In the genomic region with DNA sequence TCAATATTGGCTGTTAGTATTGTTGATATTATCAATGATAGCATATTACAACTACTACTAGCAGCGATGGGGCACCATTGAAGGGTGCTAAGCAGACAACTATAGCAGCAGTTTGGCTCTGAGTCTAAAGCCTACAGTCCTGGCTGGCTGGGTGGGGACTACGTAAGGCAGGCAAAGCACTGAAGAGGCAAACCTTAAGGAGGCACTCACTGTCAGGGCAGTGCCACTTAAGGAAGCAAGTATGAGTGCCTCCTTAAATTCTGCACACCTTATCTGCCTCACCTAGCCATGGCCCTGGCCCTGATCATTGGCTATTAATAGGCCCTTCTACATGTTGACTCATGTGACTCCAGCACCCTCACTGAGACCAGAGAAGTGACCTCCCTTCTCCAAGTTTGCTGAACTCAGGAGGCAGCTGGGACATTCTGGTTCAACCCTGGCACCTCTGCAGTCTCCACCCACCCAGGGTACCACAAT, we compare ENCODE assay signal across 13 cellular contexts. TPM values are rescaled to one million over a fixed set of nuclear protein-coding genes. Genes with fewer than 3 reads are reported as not detected.
DNase-seq lines count a peak whose midpoint lies in the region; ATAC-seq and TF ChIP-seq lines count a peak whose summit lies in the region.
"Had no signal": no experiment of that assay in that cellular context is flagged by ENCODE, and none has a peak within 500 bp of the region (broad histone marks: within the 10 kb centered on the region; RNA-seq: fewer than 3 reads in every experiment).

No MANE protein-coding gene starts in this region.

- peak overlapping the region; percentile 86 for H2BK15ac ChIP-seq in IMR-90 (ENCODE audit: low read depth, low read length)

- in situ Hi-C loops in IMR-90 (cut with MboI; ENCODE audit: low sequenced_read_pairs) (no loop called here), gastrocnemius medialis (cut with MboI; ENCODE audit: low sequenced_read_pairs in 4 of 4) (no loop called here)

- peak overlapping the region; percentile 93 for H3K4ac ChIP-seq in IMR-90 (ENCODE audit: low read depth, low read length)

- no peaks in the 10 kb centered on the region for H3K36me3 ChIP-seq in IMR-90 (ENCODE audit: control insufficient read depth, insufficient read depth, low read length)
- H3K36me3 ChIP-seq in left ventricle myocardium inferior, result no peaks in the 10 kb centered on the region
- no peaks in the 10 kb centered on the region for H3K36me3 ChIP-seq in gastrocnemius medialis
- no peaks in the 10 kb centered on the region for H3K36me3 ChIP-seq in H7 (replicated peaks; ENCODE audit: control insufficient read depth, insufficient read depth, low read length)
- H3K36me3 ChIP-seq: BLaER1 treated with 17β-estradiol and CSF1 and Interleukin-3, amounts not matched to agents 10 nM and 100 nM had no signal

- H3K4me3 ChIP-seq in IMR-90 (ENCODE audit: insufficient read depth, low read depth, low read length), result no peak overlapping the region
- no peak overlapping the region for H3K4me3 ChIP-seq in left ventricle myocardium inferior
- H3K4me3 ChIP-seq in gastrocnemius medialis, result no peak overlapping the region
- H3K4me3 ChIP-seq in H7 (ENCODE audit: insufficient read depth, low read depth, low read length), result no peak overlapping the region
- H3K4me3 ChIP-seq: BLaER1 treated with 17β-estradiol and CSF1 and Interleukin-3, amounts not matched to agents 10 nM and 100 nM had no signal

- peak overlapping the region; percentile 94 for H4K91ac ChIP-seq in IMR-90 (ENCODE audit: insufficient read depth, low read depth, low read length)

- peaks cover 14 to 30% of the 10 kb centered on the region in 2 experiments for H3K79me1 ChIP-seq in IMR-90 (ENCODE audit: low read depth in 1 of 2, low read length in 2 of 2)

- no peak overlapping the region for H2AFZ ChIP-seq in IMR-90 (replicated peaks; ENCODE audit: low read length, poor library complexity)

- H3K9ac ChIP-seq in IMR-90 (ENCODE audit: low read depth, low read length), result no peak overlapping the region
- H3K9ac ChIP-seq: BLaER1 treated with 17β-estradiol and CSF1 and Interleukin-3, amounts not matched to agents 10 nM and 100 nM; KMS-11 had no signal

- no peak overlapping the region for H3K4me2 ChIP-seq in IMR-90 (ENCODE audit: low read depth, low read length)
- H3K4me2 ChIP-seq: KMS-11 had no signal

- WGBS in IMR-90 (ENCODE audit: extremely low coverage in 2 of 2, insufficient read length in 1 of 2), 2 experiments, result 100% methylated on average over 1 of the region's 2 CpGs; no CpG with 5 or more reads in 1 of the 2 experiments

- H2AK9ac ChIP-seq in IMR-90 (replicated peaks; ENCODE audit: low read depth, low read length, poor library complexity), result peak overlapping the region; percentile 50

- POLR2A ChIA-PET in IMR-90 (lab: Charles Lee; ENCODE audit: unreplicated experiment) (interaction anchor here (0.7 kb wide), 1 partner anchor 98 kb away, joined by 5 read pairs; no protein-coding TSS in a partner anchor), RWPE1 (lab: Yijun Ruan, JAX; ENCODE audit: low non-redundant PET) (no interaction called here)

- dilution Hi-C loops in IMR-90 (cut with HindIII; ENCODE audit: low sequenced_read_pairs, unreplicated experiment), result no loop called here

- no peaks in the 10 kb centered on the region for H4K20me1 ChIP-seq in IMR-90 (ENCODE audit: insufficient read depth, low read length)
- H4K20me1 ChIP-seq: BLaER1 treated with 17β-estradiol and CSF1 and Interleukin-3, amounts not matched to agents 10 nM and 100 nM had no signal

- peak overlapping the region; percentile 67 to 95 for H4K8ac ChIP-seq in IMR-90 (ENCODE audit: low read depth in 2 of 2, low read length in 2 of 2)

- H4K5ac ChIP-seq in IMR-90 (ENCODE audit: low read depth, low read length), result peak overlapping the region; percentile 92

- TF ChIP-seq CTCF in IMR-90 (conservative IDR thresholded peaks at IDR 0.05; ENCODE audit: low read depth, low read length) (no peak), RWPE1 (conservative IDR thresholded peaks at IDR 0.05; ENCODE audit: low read depth) (no peak), left ventricle myocardium inferior (IDR thresholded peaks at IDR 0.05; ENCODE audit: borderline replicate concordance) (no peak), gastrocnemius medialis (IDR thresholded peaks at IDR 0.05 in 4 of 5, conservative IDR thresholded peaks at IDR 0.05 in 1 of 5) (no peak)

- no peak for DNase-seq in IMR-90
- DNase-seq in RWPE1 (ENCODE audit: low spot score), result no peak
- DNase-seq in left ventricle myocardium inferior, result no peak
- DNase-seq in gastrocnemius medialis, result peak; percentile 81 to 91
- no peak for DNase-seq in H7
- DNase-seq in ureter (ENCODE audit: low spot score), result no peak
- no peak for DNase-seq in H4 (ENCODE audit: low spot score)
- DNase-seq: activated CD4-positive, alpha-beta T cell treated with anti-CD3 and anti-CD28 coated beads, Interleukin-2, amount 50 U/mL, for 48 hours; NCI-H146 had no signal

- H3K9me1 ChIP-seq in IMR-90 (ENCODE audit: insufficient read depth, low read length), result peaks cover 17% of the 10 kb centered on the region

- intact Hi-C loops in IMR-90 (cut with micrococcal nuclease), result no loop called here
- intact Hi-C loops in left ventricle myocardium inferior (cut with micrococcal nuclease), result no loop called here
- intact Hi-C loops in gastrocnemius medialis (cut with DNase I; ENCODE audit: low total_unique reads), result loop anchor here (5.0 to 10.0 kb wide), 2 partner anchors 42 to 369 kb away; no protein-coding TSS in a partner anchor

- H3K9me3 ChIP-seq in IMR-90 (ENCODE audit: control insufficient read depth, insufficient read depth, low read length) (no peaks in the 10 kb centered on the region), left ventricle myocardium inferior (replicated peaks) (no peaks in the 10 kb centered on the region), gastrocnemius medialis (no peaks in the 10 kb centered on the region)
- H3K9me3 ChIP-seq: BLaER1 treated with 17β-estradiol and CSF1 and Interleukin-3, amounts not matched to agents 10 nM and 100 nM had no signal

- H3K14ac ChIP-seq in IMR-90 (replicated peaks; ENCODE audit: low read depth, low read length), result peak overlapping the region; percentile 92

- H3K23ac ChIP-seq in IMR-90 (ENCODE audit: low read depth, low read length), result peak overlapping the region; percentile 84; the same call in 1 of the 2 replicates

- H3K4me1 ChIP-seq in IMR-90 (ENCODE audit: control insufficient read depth, insufficient read depth, low read length) (peaks cover 32% of the 10 kb centered on the region), left ventricle myocardium inferior (peaks cover 39% of the 10 kb centered on the region), gastrocnemius medialis (peaks cover 50 to 73% of the 10 kb centered on the region in 2 donors)

- TF ChIP-seq POLR2A in IMR-90 (IDR thresholded peaks at IDR 0.05; ENCODE audit: low read depth, low read length) (no peak), gastrocnemius medialis (IDR thresholded peaks at IDR 0.05) (no peak)

- H2BK5ac ChIP-seq in IMR-90 (ENCODE audit: low read depth, low read length, poor library complexity, severe bottlenecking), result peak overlapping the region; percentile 100

- ATAC-seq in IMR-90 (ENCODE audit: low read depth) (no peak), gastrocnemius medialis (peak; percentile 52 to 63), GM21825 (IDR thresholded peaks at IDR 0.05; ENCODE audit: unreplicated experiment) (no peak)
- ATAC-seq: left lobe of liver had no signal

- H3K27ac ChIP-seq in IMR-90 (ENCODE audit: insufficient read depth, low read length) (peak overlapping the region; percentile 95), RWPE1 (peak overlapping the region; percentile 92), left ventricle myocardium inferior (replicated peaks) (peak overlapping the region; percentile 15), gastrocnemius medialis (peak overlapping the region; percentile 84 to 98 (median 88))
- H3K27ac ChIP-seq: KMS-11 had no signal

- no peak for TF ChIP-seq RAD21 in IMR-90 (IDR thresholded peaks at IDR 0.05; ENCODE audit: low read length)

- CTCF ChIA-PET in IMR-90 (lab: Yijun Ruan, JAX), result no interaction called here
- CTCF ChIA-PET in RWPE1 (lab: Yijun Ruan, JAX), result no interaction called here

- peak overlapping the region; percentile 95 for H2AK5ac ChIP-seq in IMR-90 (ENCODE audit: low read depth, low read length)

- peak overlapping the region; percentile 97 for H2BK120ac ChIP-seq in IMR-90 (ENCODE audit: low read depth, low read length)

- peak overlapping the region; percentile 94 for H3K18ac ChIP-seq in IMR-90 (ENCODE audit: low read depth, low read length)

- H3K27me3 ChIP-seq in IMR-90 (ENCODE audit: control insufficient read depth, insufficient read depth, low read length) (no peaks in the 10 kb centered on the region), left ventricle myocardium inferior (ENCODE audit: low read depth) (no peaks in the 10 kb centered on the region), gastrocnemius medialis (no peaks in the 10 kb centered on the region), H7 (ENCODE audit: control insufficient read depth, insufficient read depth, low read length) (no peaks in the 10 kb centered on the region)
- H3K27me3 ChIP-seq: BLaER1 treated with 17β-estradiol and CSF1 and Interleukin-3, amounts not matched to agents 10 nM and 100 nM had no signal

- no TSS peak for BruUV-seq in IMR-90 (replicated peaks; lab: Mats Ljungman, UMichigan)

- peak overlapping the region; percentile 100 for H2BK20ac ChIP-seq in IMR-90 (ENCODE audit: low read depth, low read length)

- H3K56ac ChIP-seq in IMR-90 (ENCODE audit: extremely low read depth, insufficient read depth, low read length), result peak overlapping the region; percentile 42; the same call in 1 of the 2 replicates

TF ChIP-seq in IMR-90, 13 proteins besides CTCF, POLR2A, EP300 and RAD21 (continues in another document):
- TF ChIP-seq, protein P1, sequence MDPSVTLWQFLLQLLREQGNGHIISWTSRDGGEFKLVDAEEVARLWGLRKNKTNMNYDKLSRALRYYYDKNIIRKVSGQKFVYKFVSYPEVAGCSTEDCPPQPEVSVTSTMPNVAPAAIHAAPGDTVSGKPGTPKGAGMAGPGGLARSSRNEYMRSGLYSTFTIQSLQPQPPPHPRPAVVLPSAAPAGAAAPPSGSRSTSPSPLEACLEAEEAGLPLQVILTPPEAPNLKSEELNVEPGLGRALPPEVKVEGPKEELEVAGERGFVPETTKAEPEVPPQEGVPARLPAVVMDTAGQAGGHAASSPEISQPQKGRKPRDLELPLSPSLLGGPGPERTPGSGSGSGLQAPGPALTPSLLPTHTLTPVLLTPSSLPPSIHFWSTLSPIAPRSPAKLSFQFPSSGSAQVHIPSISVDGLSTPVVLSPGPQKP (IDR thresholded peaks at IDR 0.05; ENCODE audit: borderline replicate concordance, low read depth, low read length), result no peak
- TF ChIP-seq RCOR1 (IDR thresholded peaks at IDR 0.05; ENCODE audit: insufficient replicate concordance, low read length) (no peak), RFX5 (IDR thresholded peaks at IDR 0.05; ENCODE audit: low read depth, low read length) (no peak)

RNA-seq across cellular contexts. Expression of a gene that starts 20.6 kb away (rescaled TPM):
- total RNA-seq in IMR-90 (2012; rRNA removed) (2.5 TPM in 2 replicates), left ventricle myocardium inferior (0.25 TPM), gastrocnemius medialis (under 1 TPM; 0.12 to 0.82 (median 0.49) TPM), ureter (40.6 TPM)
- polyA plus RNA-seq in IMR-90 (2012; rRNA removed), result 3.1 and 3.8 TPM in 2 replicates
- 1.6 and 3.5 TPM in 2 replicates for polyA plus RNA-seq in IMR-90 (2012; cell fraction: cytosol; rRNA removed)
- 1.5 and 3.9 TPM in 2 replicates for polyA plus RNA-seq in IMR-90 (2012; cell fraction: nucleus; rRNA removed; ENCODE audit: low replicate concordance)
- 1.5 and 2.2 TPM in 2 replicates for total RNA-seq in H7 (2014; rRNA removed; shearing (Covaris generic))
- 0.12 and 0.31 TPM in 2 replicates for total RNA-seq in H4 (2014; rRNA removed; shearing (Covaris generic))

Comparison
In these comparisons a context has a peak if more than half of its experiments do, and no peak if none do; other contexts are left out.
1. ATAC-seq: peak in gastrocnemius medialis (2 of 2); none in IMR-90 (single experiment) and GM21825 (single experiment).
2. DNase-seq: peak in gastrocnemius medialis (2 of 2); none in IMR-90 (single experiment), RWPE1 (single experiment), left ventricle myocardium inferior (single experiment), H7 (single experiment), ureter (single experiment) and H4 (single experiment).
3. H3K27ac ChIP-seq: peak in every context shown above with its lines; median percentile 95 in IMR-90; 92 in RWPE1; 88 in gastrocnemius medialis; 15 in left ventricle myocardium inferior.
4. RNA of a gene that starts 20.6 kb away (total RNA-seq): 40.6 TPM in ureter (single experiment); 2.5 TPM in IMR-90, 1.5 to 2.2 TPM in H7, 0.12 to 0.82 TPM in gastrocnemius medialis, 0.25 TPM in left ventricle myocardium inferior (single experiment) and 0.12 to 0.31 TPM in H4; every median in the first group is over 10 times any median in the second.